Comparison of ENCODE assay signal across 25 cellular contexts in genomic region chr4:140302151-140302859, GRCh38.
"Had no signal": no experiment of that assay in that cellular context is flagged by ENCODE, and none has a peak within 500 bp of the region (broad histone marks: within the 10 kb centered on the region; RNA-seq: fewer than 3 reads in every experiment).

No MANE protein-coding gene starts in this region.

- DNase-seq: activated CD4-positive, alpha-beta T cell treated with anti-CD3 and anti-CD28 coated beads for 1 hour; activated CD8-positive, alpha-beta memory T cell treated with anti-CD3 and anti-CD28 coated beads for 24 hours; activated CD8-positive, alpha-beta memory T cell treated with anti-CD3 and anti-CD28 coated beads, Interleukin-2, amount 50 U/mL, for 4 hours; activated T-cell treated with anti-CD3 and anti-CD28 coated beads, Interleukin-2, amount 50 U/mL, for 24 hours; endodermal cell; immature natural killer cell; kidney glomerular epithelial cell; left ventricle myocardium inferior; mammary epithelial cell; right cardiac atrium; stimulated activated CD4-positive, alpha-beta T cell treated with anti-CD3 and anti-CD28 coated beads, Interleukin-1b, Interleukin-23, amount 100 ng/mL, for 48 hours; T-helper 9 cell; transverse colon had no signal

- H3K27me3 ChIP-seq: breast epithelium, hepatocyte, suprapubic skin, transverse colon had no signal

- H3K79me2 ChIP-seq: hepatocyte had no signal

- H3K9me3 ChIP-seq: breast epithelium, left ventricle myocardium inferior, prostate gland, suprapubic skin, transverse colon had no signal

- H3K27ac Mint-ChIP-seq: activated naive CD4-positive, alpha-beta T cell treated with anti-CD3 and anti-CD28 coated beads, Interleukin-2, amount 50 U/mL, for 72 hours; activated T-cell treated with anti-CD3 and anti-CD28 coated beads, Interleukin-2, amount 50 U/mL, for 24 hours; activated T-helper 17 cell treated with anti-CD3 and anti-CD28 coated beads, Interleukin-2, amount 50 U/mL, for 72 hours; endodermal cell; immature natural killer cell; natural killer cell treated with Interleukin-12 subunit alpha and Interleukin-12 subunit beta and Interleukin-15 and Interleukin-18, amount 100 ng/mL, for 72 hours; stimulated activated naive CD8-positive, alpha-beta T cell treated with anti-CD3 and anti-CD28 coated beads, Interleukin-15, Interleukin-2, amounts not matched to agents 100 ng/mL and 50 ng/mL, for 24 hours had no signal

- H2AFZ ChIP-seq: hepatocyte had no signal

- H3K36me3 ChIP-seq: breast epithelium, left ventricle myocardium inferior, prostate gland, suprapubic skin, transverse colon had no signal

- H3K36me3 Mint-ChIP-seq: activated naive CD4-positive, alpha-beta T cell treated with anti-CD3 and anti-CD28 coated beads, Interleukin-2, amount 50 U/mL, for 72 hours; immature natural killer cell; natural killer cell treated with Interleukin-12 subunit alpha and Interleukin-12 subunit beta and Interleukin-15 and Interleukin-18, amount 100 ng/mL, for 72 hours had no signal

- H3K4me3 Mint-ChIP-seq: activated T-cell treated with anti-CD3 and anti-CD28 coated beads, Interleukin-2, amount 50 U/mL, for 24 hours; activated T-helper 17 cell treated with anti-CD3 and anti-CD28 coated beads, Interleukin-2, amount 50 U/mL, for 72 hours; endodermal cell; immature natural killer cell; natural killer cell treated with Interleukin-12 subunit alpha and Interleukin-12 subunit beta and Interleukin-15 and Interleukin-18, amount 100 ng/mL, for 72 hours; stimulated activated naive CD8-positive, alpha-beta T cell treated with anti-CD3 and anti-CD28 coated beads, Interleukin-15, Interleukin-2, amounts not matched to agents 100 ng/mL and 50 ng/mL, for 24 hours had no signal

- H3K27ac ChIP-seq: breast epithelium, coronary artery, epithelial cell of prostate, hepatocyte, left ventricle myocardium inferior, prostate gland, skin epidermis, suprapubic skin, transverse colon had no signal

- H3K27me3 Mint-ChIP-seq: activated T-cell treated with anti-CD3 and anti-CD28 coated beads, Interleukin-2, amount 50 U/mL, for 24 hours had no signal

- FAIRE-seq: urothelium cell line had no signal

- H3K4me2 ChIP-seq: hepatocyte had no signal

- H3K4me3 ChIP-seq: breast epithelium, coronary artery, hepatocyte, left ventricle myocardium inferior, prostate gland, skin epidermis, suprapubic skin, transverse colon had no signal

- H3K4me1 ChIP-seq: breast epithelium had no signal

- H3K9me3 Mint-ChIP-seq: activated naive CD4-positive, alpha-beta T cell treated with anti-CD3 and anti-CD28 coated beads, Interleukin-2, amount 50 U/mL, for 72 hours; activated T-cell treated with anti-CD3 and anti-CD28 coated beads, Interleukin-2, amount 50 U/mL, for 24 hours; endodermal cell; immature natural killer cell; natural killer cell treated with Interleukin-12 subunit alpha and Interleukin-12 subunit beta and Interleukin-15 and Interleukin-18, amount 100 ng/mL, for 72 hours; stimulated activated naive CD8-positive, alpha-beta T cell treated with anti-CD3 and anti-CD28 coated beads, Interleukin-15, Interleukin-2, amounts not matched to agents 100 ng/mL and 50 ng/mL, for 24 hours had no signal

- H3K4me1 Mint-ChIP-seq: activated T-helper 17 cell treated with anti-CD3 and anti-CD28 coated beads, Interleukin-2, amount 50 U/mL, for 72 hours; immature natural killer cell had no signal

- ATAC-seq: activated naive CD4-positive, alpha-beta T cell treated with anti-CD3 and anti-CD28 coated beads, Interleukin-2, amount 50 U/mL, for 72 hours; activated T-helper 17 cell treated with anti-CD3 and anti-CD28 coated beads, Interleukin-2, amount 50 U/mL, for 72 hours; natural killer cell treated with Interleukin-12 subunit alpha and Interleukin-12 subunit beta and Interleukin-15 and Interleukin-18, amount 100 ng/mL, for 72 hours; right cardiac atrium had no signal
